In genomic region chr11:76916712-76917111, GRCh38 we compare ENCODE assay signal across 13 cellular contexts. TPM values are rescaled to one million over a fixed set of nuclear protein-coding genes. Genes with fewer than 3 reads are reported as not detected.
DNase-seq lines count a peak whose midpoint lies in the region; ATAC-seq and TF ChIP-seq lines count a peak whose summit lies in the region.
"Had no signal": no experiment of that assay in that cellular context is flagged by ENCODE, and none has a peak within 500 bp of the region (broad histone marks: within the 10 kb centered on the region; RNA-seq: fewer than 3 reads in every experiment).

No MANE protein-coding gene starts in this region.

- H3K79me2 ChIP-seq in OCI-LY3 (ENCODE audit: low read length) (no peaks in the 10 kb centered on the region), hepatocyte (no peaks in the 10 kb centered on the region), osteoblast (ENCODE audit: insufficient read depth, low read length) (no peaks in the 10 kb centered on the region)

- H3K9me3 Mint-ChIP-seq in endothelial cell (ENCODE audit: unreplicated experiment): no peaks in the 10 kb centered on the region
- H3K9me3 Mint-ChIP-seq: CD14-positive monocyte; CD8-positive, alpha-beta T cell had no signal

- no peaks in the 10 kb centered on the region for H3K4me1 ChIP-seq in HEK293 (ENCODE audit: control insufficient read depth, insufficient read depth, low read length)
- peaks cover 28% of the 10 kb centered on the region for H3K4me1 ChIP-seq in OCI-LY3 (ENCODE audit: low read length)
- peaks cover 10% of the 10 kb centered on the region for H3K4me1 ChIP-seq in hepatocyte (ENCODE audit: insufficient read depth)
- H3K4me1 ChIP-seq in osteoblast (ENCODE audit: insufficient read depth, low read length): peaks cover 4% of the 10 kb centered on the region
- peaks cover 0 to 20% (median 9%) of the 10 kb centered on the region in 12 donors for H3K4me1 ChIP-seq in heart left ventricle

- H3K27ac ChIP-seq in HEK293 (ENCODE audit: extremely low read depth, low read depth, low read length) (no peak overlapping the region), OCI-LY3 (ENCODE audit: low read length) (no peak overlapping the region), hepatocyte (peak overlapping the region; percentile 52), osteoblast (ENCODE audit: low read depth, low read length) (no peak overlapping the region), heart left ventricle (no peak overlapping the region)

- TF ChIP-seq CTCF in HEK293 (tag by site-specific recombination; IDR thresholded peaks at IDR 0.05) (no peak), OCI-LY3 (IDR thresholded peaks at IDR 0.05; ENCODE audit: low read depth, low read length) (no peak), hepatocyte (IDR thresholded peaks at IDR 0.05; ENCODE audit: poor library complexity) (no peak), osteoblast (IDR thresholded peaks at IDR 0.05; ENCODE audit: extremely low read depth, low read depth, low read length) (no peak), endothelial cell (IDR thresholded peaks at IDR 0.05; ENCODE audit: unreplicated experiment) (no peak), heart left ventricle (IDR thresholded peaks at IDR 0.05) (no peak)

- H4K20me1 ChIP-seq in OCI-LY3 (ENCODE audit: insufficient read depth, low read length) (no peaks in the 10 kb centered on the region), hepatocyte (ENCODE audit: insufficient read depth, poor library complexity, severe bottlenecking) (no peaks in the 10 kb centered on the region), osteoblast (ENCODE audit: insufficient read depth, low read length) (no peaks in the 10 kb centered on the region)

- CTCF ChIA-PET in HEK293 (lab: Yijun Ruan, JAX): interaction anchor here (0.6 to 7.4 kb wide), 6 partner anchors 9 to 193 kb away, joined by 3 to 139 read pairs (median 38); partner anchors contain the start of gene CAPN5

- H2AFZ ChIP-seq in OCI-LY3 (ENCODE audit: low read depth, low read length) (no peak overlapping the region), hepatocyte (no peak overlapping the region), osteoblast (ENCODE audit: low read length) (peak overlapping the region; percentile 34)

- intact Hi-C loops in heart left ventricle (cut with DNase I): loop anchor here in 8 of 10 donors (2.0 to 10.0 kb wide), 6 partner anchors 52 to 184 kb away; partner anchors contain the start of gene ACER3 (in 4 of the 8)

- H3K36me3 Mint-ChIP-seq in endothelial cell (ENCODE audit: low read depth, unreplicated experiment): no peaks in the 10 kb centered on the region
- H3K36me3 Mint-ChIP-seq: CD8-positive, alpha-beta T cell had no signal

- no peaks in the 10 kb centered on the region for H3K27me3 Mint-ChIP-seq in endothelial cell (ENCODE audit: unreplicated experiment)

- H3K9me2 ChIP-seq in hepatocyte (replicated peaks; ENCODE audit: insufficient read depth): no peaks in the 10 kb centered on the region

- peak overlapping the region; percentile 10; the same call in 1 of the 2 replicates for H3K4me2 ChIP-seq in OCI-LY3 (ENCODE audit: low read length)
- H3K4me2 ChIP-seq in hepatocyte: no peak overlapping the region
- no peak overlapping the region for H3K4me2 ChIP-seq in osteoblast (ENCODE audit: insufficient read depth, low read length)

- no peak overlapping the region for H3K27ac Mint-ChIP-seq in endothelial cell (ENCODE audit: unreplicated experiment)
- H3K27ac Mint-ChIP-seq: CD14-positive monocyte; CD8-positive, alpha-beta T cell had no signal

- no peak for TF ChIP-seq POLR2A in heart left ventricle (IDR thresholded peaks at IDR 0.05)

- H3K9me3 ChIP-seq in HEK293 (ENCODE audit: control insufficient read depth, insufficient read depth, low read depth, low read length): no peaks in the 10 kb centered on the region
- H3K9me3 ChIP-seq in OCI-LY3 (ENCODE audit: insufficient read depth, low read length): no peaks in the 10 kb centered on the region
- H3K9me3 ChIP-seq in hepatocyte (ENCODE audit: low read depth): no peaks in the 10 kb centered on the region
- no peaks in the 10 kb centered on the region for H3K9me3 ChIP-seq in osteoblast (ENCODE audit: low read depth, low read length)
- no peaks in the 10 kb centered on the region for H3K9me3 ChIP-seq in heart left ventricle

- POLR2A ChIA-PET in HEK293 (lab: Yijun Ruan, JAX): no interaction called here

- H3K4me3 Mint-ChIP-seq in endothelial cell (ENCODE audit: unreplicated experiment): no peak overlapping the region
- H3K4me3 Mint-ChIP-seq: CD14-positive monocyte; CD8-positive, alpha-beta T cell had no signal

- H3K4me3 ChIP-seq in HEK293 (ENCODE audit: low read depth, low read length) (no peak overlapping the region), OCI-LY3 (ENCODE audit: low read length) (no peak overlapping the region), hepatocyte (no peak overlapping the region), osteoblast (ENCODE audit: insufficient read depth, low read length) (no peak overlapping the region), heart left ventricle (no peak overlapping the region)

- H3K27me3 ChIP-seq in OCI-LY3 (ENCODE audit: low read depth, low read length) (no peaks in the 10 kb centered on the region), hepatocyte (no peaks in the 10 kb centered on the region), osteoblast (ENCODE audit: insufficient read depth, low read length) (no peaks in the 10 kb centered on the region), heart left ventricle (no peaks in the 10 kb centered on the region)

- 44% methylated on average over 1 of the region's 1 CpG for WGBS in hepatocyte (ENCODE audit: low lambda C conversion rate, missing lambda C conversion rate)
- WGBS in heart left ventricle, 4 donors: 85 to 94% (median 92%) methylated on average over 1 of the region's 1 CpG

- H3K36me3 ChIP-seq in HEK293 (ENCODE audit: control insufficient read depth in 2 of 2, insufficient read depth in 1 of 2, low read length in 2 of 2) (no peaks in the 10 kb centered on the region), OCI-LY3 (replicated peaks; ENCODE audit: low read depth, low read length) (no peaks in the 10 kb centered on the region), hepatocyte (replicated peaks; ENCODE audit: insufficient read depth, low read depth) (no peaks in the 10 kb centered on the region), osteoblast (ENCODE audit: insufficient read depth, low read length) (no peaks in the 10 kb centered on the region), heart left ventricle (no peaks in the 10 kb centered on the region)

- no peaks in the 10 kb centered on the region for H3K4me1 Mint-ChIP-seq in endothelial cell (ENCODE audit: unreplicated experiment)

- no peak overlapping the region for H3K9ac ChIP-seq in OCI-LY3 (ENCODE audit: low read length)

- DNase-seq in hepatocyte (ENCODE audit: low spot score) (peak; percentile 28), osteoblast (ENCODE audit: insufficient read length, low spot score, missing footprints) (no peak), dermis blood vessel endothelial cell (no peak), endothelial cell (ENCODE audit: low spot score) (no peak), heart left ventricle (no peak)
- DNase-seq: CD8-positive, alpha-beta T cell; COR-L47; DND-41; GDM1; HCEC 1CT had no signal

- no peak for ATAC-seq in heart left ventricle
- ATAC-seq: CD8-positive, alpha-beta T cell had no signal

TF ChIP-seq in HEK293, 187 proteins besides CTCF, POLR2A, EP300 and RAD21:
- TF ChIP-seq ZNF600 (tag by site-specific recombination; IDR thresholded peaks at IDR 0.05) (0 out of 2 replicates have a peak, but pooled peaks have one; percentile 51), ZNF510 (tag by site-specific recombination; IDR thresholded peaks at IDR 0.05; ENCODE audit: insufficient replicate concordance) (no peak)
TF ChIP-seq in HEK293: peak in this region for 1.

RNA-seq across cellular contexts. Expression of gene ACER3, which starts 56.0 kb away (rescaled TPM):
- total RNA-seq in hepatocyte (17.1 and 28.5 TPM in 2 replicates), osteoblast (9.8 and 11.2 TPM in 2 replicates), dermis blood vessel endothelial cell (22.8 and 30.1 TPM in 2 replicates), endothelial cell (ENCODE audit: unreplicated experiment) (17.3 TPM), heart left ventricle (10 to 100 TPM in 5 of 9 donors, 1 to 10 TPM in 4; 4.8 to 17.0 (median 12.8) TPM)
- polyA plus RNA-seq in hepatocyte (14.9 and 18.3 TPM in 2 replicates), heart left ventricle (1 to 10 TPM; 3.2 to 5.9 TPM)
